ENCODE assay signal across 18 cellular contexts in genomic region chr10:74910604-74911355, GRCh38.
DNase-seq lines count a peak whose midpoint lies in the region; ATAC-seq and TF ChIP-seq lines count a peak whose summit lies in the region.
"Had no signal": no experiment of that assay in that cellular context is flagged by ENCODE, and none has a peak within 500 bp of the region (broad histone marks: within the 10 kb centered on the region; RNA-seq: fewer than 3 reads in every experiment).

No MANE protein-coding gene starts in this region.

- no peaks in the 10 kb centered on the region for H3F3A ChIP-seq in smooth muscle cell (ENCODE audit: low read depth)

- H3K27ac Mint-ChIP-seq in stimulated activated naive CD8-positive, alpha-beta T cell treated with anti-CD3 and anti-CD28 coated beads, Interleukin-15, Interleukin-2, amounts not matched to agents 100 ng/mL and 50 ng/mL, for 24 hours: peak overlapping the region; percentile 23

- H3K4me1 ChIP-seq in smooth muscle cell (ENCODE audit: low read depth): no peaks in the 10 kb centered on the region

- no peak for ATAC-seq in stimulated activated naive CD8-positive, alpha-beta T cell treated with anti-CD3 and anti-CD28 coated beads, Interleukin-15, Interleukin-2, amounts not matched to agents 100 U/mL and 50 U/mL, for 24 hours
- ATAC-seq in GM21576 (IDR thresholded peaks at IDR 0.05; ENCODE audit: unreplicated experiment): no peak
- ATAC-seq: GM12878 had no signal

- H4K20me1 ChIP-seq in smooth muscle cell (ENCODE audit: low read depth): peaks cover 88% of the 10 kb centered on the region

- H3K4me2 ChIP-seq in smooth muscle cell: peak overlapping the region; percentile 34

- no peak overlapping the region for H2AFZ ChIP-seq in smooth muscle cell (ENCODE audit: low read depth)

- TF ChIP-seq CTCF in cardiac fibroblast (IDR thresholded peaks at IDR 0.05; ENCODE audit: low read depth, low read length) (no peak), fibroblast of villous mesenchyme (IDR thresholded peaks at IDR 0.05; ENCODE audit: insufficient read depth, low read depth, low read length) (no peak), smooth muscle cell (IDR thresholded peaks at IDR 0.05; ENCODE audit: borderline replicate concordance, insufficient read depth, poor library complexity, severe bottlenecking) (no peak)

- no peaks in the 10 kb centered on the region for H3K9me3 Mint-ChIP-seq in stimulated activated naive CD8-positive, alpha-beta T cell treated with anti-CD3 and anti-CD28 coated beads, Interleukin-15, Interleukin-2, amounts not matched to agents 100 ng/mL and 50 ng/mL, for 24 hours

- 69% methylated on average over 3 of the region's 3 CpGs for WGBS in smooth muscle cell (ENCODE audit: low lambda C conversion rate)

- no peaks in the 10 kb centered on the region for H3K27me3 ChIP-seq in smooth muscle cell (ENCODE audit: low read depth)

- no peak overlapping the region for H3K9ac ChIP-seq in smooth muscle cell (ENCODE audit: low read depth)

- no peaks in the 10 kb centered on the region for H3K36me3 ChIP-seq in smooth muscle cell (ENCODE audit: low read depth)

- no peak overlapping the region for H3K27ac ChIP-seq in smooth muscle cell (ENCODE audit: low read depth)
- H3K27ac ChIP-seq: C4-2B had no signal

- peaks cover 19% of the 10 kb centered on the region for H3K79me2 ChIP-seq in smooth muscle cell (ENCODE audit: low read depth)

- H3K36me3 Mint-ChIP-seq in stimulated activated naive CD8-positive, alpha-beta T cell treated with anti-CD3 and anti-CD28 coated beads, Interleukin-15, Interleukin-2, amounts not matched to agents 100 ng/mL and 50 ng/mL, for 24 hours (ENCODE audit: low read depth): no peaks in the 10 kb centered on the region

- no peak for DNase-seq in stimulated activated naive CD8-positive, alpha-beta T cell treated with anti-CD3 and anti-CD28 coated beads, Interleukin-15, Interleukin-2, amounts not matched to agents 100 U/mL and 50 U/mL, for 24 hours
- peak; percentile 24 to 45 for DNase-seq in cardiac fibroblast (ENCODE audit: low read depth in 2 of 2)
- DNase-seq in fibroblast of villous mesenchyme (ENCODE audit: low read depth): peak; percentile 85
- no peak for DNase-seq in smooth muscle cell (lab: John Stamatoyannopoulos, UW; ENCODE audit: unreplicated experiment)
- no peak for DNase-seq in mucosa of gallbladder (ENCODE audit: low spot score)
- no peak for DNase-seq in C1 segment of cervical spinal cord (lab: John Stamatoyannopoulos, UW)
- DNase-seq: DND-41, GDM1, MM.1S, NCI-H1105, NCI-H1694 treated with DMSO at 0.1 percent for 48 hours, NCI-H345, NCI-H69, SHP77 treated with DMSO at 0.1 percent for 48 hours had no signal

- H3K9me3 ChIP-seq in smooth muscle cell (replicated peaks; ENCODE audit: low read depth): no peaks in the 10 kb centered on the region

- peaks cover 48% of the 10 kb centered on the region for H3K4me1 Mint-ChIP-seq in stimulated activated naive CD8-positive, alpha-beta T cell treated with anti-CD3 and anti-CD28 coated beads, Interleukin-15, Interleukin-2, amounts not matched to agents 100 ng/mL and 50 ng/mL, for 24 hours (ENCODE audit: low read depth)

- H3K4me3 Mint-ChIP-seq in stimulated activated naive CD8-positive, alpha-beta T cell treated with anti-CD3 and anti-CD28 coated beads, Interleukin-15, Interleukin-2, amounts not matched to agents 100 ng/mL and 50 ng/mL, for 24 hours: no peak overlapping the region

- H3K4me3 ChIP-seq in cardiac fibroblast (replicated peaks in 1 of 2; ENCODE audit: low read depth in 2 of 2, low read length in 2 of 2): no peak overlapping the region
- H3K4me3 ChIP-seq in fibroblast of villous mesenchyme (ENCODE audit: low read depth, low read length): no peak overlapping the region
- H3K4me3 ChIP-seq in smooth muscle cell: no peak overlapping the region
- H3K4me3 ChIP-seq: GM12878 had no signal

- no peaks in the 10 kb centered on the region for H3K27me3 Mint-ChIP-seq in stimulated activated naive CD8-positive, alpha-beta T cell treated with anti-CD3 and anti-CD28 coated beads, Interleukin-15, Interleukin-2, amounts not matched to agents 100 ng/mL and 50 ng/mL, for 24 hours

Comparison
In these comparisons a context has a peak if more than half of its experiments do, and no peak if none do; other contexts are left out.
1. DNase-seq: peak in cardiac fibroblast (2 of 2) and fibroblast of villous mesenchyme (single experiment); none in stimulated activated naive CD8-positive, alpha-beta T cell treated with anti-CD3 and anti-CD28 coated beads, Interleukin-15, Interleukin-2, amounts not matched to agents 100 U/mL and 50 U/mL, for 24 hours (single experiment), smooth muscle cell (single experiment), mucosa of gallbladder (single experiment) and C1 segment of cervical spinal cord (0 of 14).